13 cellular contexts compared by ENCODE assay signal in the genomic region with DNA sequence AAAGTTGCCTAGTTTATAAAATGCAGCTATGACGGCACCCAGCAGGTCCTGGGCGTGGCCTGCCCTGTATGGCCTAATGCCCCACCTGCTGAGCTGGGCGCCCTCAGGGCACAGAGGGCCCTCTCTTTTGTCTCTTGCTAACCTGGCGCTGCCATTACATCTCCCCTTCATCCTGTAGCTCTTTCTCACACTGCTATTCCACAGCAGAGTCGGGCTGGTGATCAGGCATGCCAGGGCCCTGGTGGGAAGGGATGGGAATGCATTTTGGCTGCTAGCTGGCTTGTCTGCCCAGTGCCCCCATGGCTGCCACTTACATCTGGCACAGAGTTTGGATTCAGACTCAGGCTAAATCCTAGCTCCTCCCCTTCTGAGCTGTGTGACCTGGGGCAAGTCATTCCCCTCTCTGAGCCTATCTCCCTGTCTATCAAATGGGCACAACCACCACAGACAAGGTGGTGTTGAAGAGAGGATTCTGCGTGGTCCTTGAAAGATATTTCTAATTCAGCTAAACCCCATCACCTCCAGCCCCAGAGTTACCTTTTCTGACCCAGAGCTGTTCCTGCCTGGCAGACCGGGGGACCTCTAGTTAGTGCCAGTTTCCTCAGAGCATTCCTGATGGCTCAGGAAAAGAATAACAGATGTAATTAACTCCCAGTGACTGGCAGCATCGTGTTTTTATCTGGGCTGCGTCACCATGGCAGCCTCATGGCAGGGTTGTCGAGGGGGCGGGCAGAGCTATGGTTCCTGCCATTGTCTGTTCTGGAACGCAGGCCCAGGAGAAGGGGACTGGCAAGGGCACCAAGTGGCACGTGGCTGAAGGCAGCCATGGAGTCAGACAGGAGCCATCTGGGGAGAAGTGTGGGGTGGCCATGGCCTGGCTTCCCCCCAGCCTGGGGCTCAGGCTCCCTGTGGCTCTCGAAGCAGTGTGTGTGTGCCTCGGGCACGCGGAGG. TPM values are rescaled to one million over a fixed set of nuclear protein-coding genes. Genes with fewer than 3 reads are reported as not detected.
DNase-seq lines count a peak whose midpoint lies in the region; ATAC-seq lines count a peak whose summit lies in the region.
"Had no signal": no experiment of that assay in that cellular context is flagged by ENCODE, and none has a peak within 500 bp of the region (broad histone marks: within the 10 kb centered on the region; RNA-seq: fewer than 3 reads in every experiment).

No MANE protein-coding gene starts in this region.

- H3K18ac ChIP-seq in neuronal stem cell (ENCODE audit: low read length): peak overlapping the region; percentile 2

- H2BK15ac ChIP-seq in neuronal stem cell (ENCODE audit: low read length): no peak overlapping the region

- H2AFZ ChIP-seq in neuronal stem cell (ENCODE audit: low read length): no peak overlapping the region

- H3K4me3 ChIP-seq in neuronal stem cell (ENCODE audit: low read length in 2 of 2): no peak overlapping the region

- no peak overlapping the region for H3K14ac ChIP-seq in neuronal stem cell (ENCODE audit: low read length)

- H3K4me2 ChIP-seq in neuronal stem cell (ENCODE audit: insufficient read depth, low read length, poor library complexity, severe bottlenecking): no peak overlapping the region

- H2AK5ac ChIP-seq in neuronal stem cell (ENCODE audit: low read depth, low read length): peak overlapping the region; percentile 89

- H2BK120ac ChIP-seq in neuronal stem cell (ENCODE audit: low read depth, low read length): no peak overlapping the region

- peak overlapping the region; percentile 38 for H3K23ac ChIP-seq in neuronal stem cell (ENCODE audit: low read depth, low read length, poor library complexity)

- peaks cover 25 to 29% of the 10 kb centered on the region in 2 donors for H3K4me1 ChIP-seq in neuronal stem cell (ENCODE audit: control insufficient read depth in 2 of 2, insufficient read depth in 1 of 2, low read depth in 1 of 2, low read length in 2 of 2)

- no peaks in the 10 kb centered on the region for H3K9me3 ChIP-seq in neuronal stem cell (replicated peaks in 1 of 2; ENCODE audit: control insufficient read depth in 2 of 2, insufficient read depth in 1 of 2, low read depth in 1 of 2, low read length in 2 of 2)

- H3K79me1 ChIP-seq in neuronal stem cell (ENCODE audit: low read depth, low read length): peaks cover 9% of the 10 kb centered on the region

- no CpG with 5 or more reads among the region's 17 CpGs for WGBS in neuronal stem cell (ENCODE audit: extremely low coverage in 2 of 2, insufficient read length in 2 of 2, insufficient replicate concordance in 1 of 2), 2 donors

- H4K8ac ChIP-seq in neuronal stem cell (ENCODE audit: low read depth, low read length): no peak overlapping the region

- DNase-seq in NCI-H2081 (lab: John Stamatoyannopoulos, UW) (peak; percentile 51 to 64), NCI-H2081 treated with DMSO at 0.1 percent for 48 hours (lab: John Stamatoyannopoulos, UW) (no peak), M059J (ENCODE audit: low read depth) (peak; percentile 38), caudate nucleus (lab: John Stamatoyannopoulos, UW) (peak in 42 of 61 donors; percentile 13 to 88 (median 56)), neuronal stem cell (ENCODE audit: low spot score) (no peak), ecto neural progenitor cell (ENCODE audit: low spot score) (no peak)
- DNase-seq: ACHN; effector CD4-positive, alpha-beta T cell; NCI-H2107; stimulated activated CD8-positive, alpha-beta memory T cell treated with anti-CD3 and anti-CD28 coated beads, Interleukin-4, amount 100 ng/mL, for 48 hours had no signal

- H3K9ac ChIP-seq in neuronal stem cell (ENCODE audit: low read depth, low read length, poor library complexity): peak overlapping the region; percentile 63

- H4K91ac ChIP-seq in neuronal stem cell (ENCODE audit: low read depth, low read length, poor library complexity): no peak overlapping the region

- peak overlapping the region; percentile 43 for H2BK12ac ChIP-seq in neuronal stem cell (ENCODE audit: low read length)

- H3K27ac ChIP-seq in caudate nucleus (ENCODE audit: low read depth, low read length): peak overlapping the region; percentile 63
- no peak overlapping the region for H3K27ac ChIP-seq in neuronal stem cell (replicated peaks; ENCODE audit: low read length)
- H3K27ac ChIP-seq: SK-N-MC had no signal

- no peak for ATAC-seq in GM21737 (IDR thresholded peaks at IDR 0.05; ENCODE audit: unreplicated experiment)
- ATAC-seq in GM18520 (IDR thresholded peaks at IDR 0.05; ENCODE audit: unreplicated experiment): no peak

- H2BK5ac ChIP-seq in neuronal stem cell (ENCODE audit: low read length): no peak overlapping the region

- H3K4ac ChIP-seq in neuronal stem cell (ENCODE audit: low read length): no peak overlapping the region

- H3K27me3 ChIP-seq in neuronal stem cell (ENCODE audit: control insufficient read depth in 3 of 3, insufficient read depth in 3 of 3, low read depth in 1 of 3, low read length in 3 of 3): peaks cover 0 to 2% (median 0%) of the 10 kb centered on the region in 3 experiments

- peaks cover 11 to 53% of the 10 kb centered on the region in 2 donors for H3K36me3 ChIP-seq in neuronal stem cell (replicated peaks in 1 of 2; ENCODE audit: control insufficient read depth in 2 of 2, insufficient read depth in 2 of 2, low read length in 2 of 2)

RNA-seq across cellular contexts. Expression of a gene that starts 6.3 kb away (rescaled TPM):
- 24.8 and 44.4 TPM in 2 replicates for total RNA-seq in M059J (2014; rRNA removed; shearing (Covaris generic))
- polyA plus RNA-seq in neuronal stem cell (2013, experiment 1 of 2): 26.8 TPM
- polyA plus RNA-seq in neuronal stem cell (2013, experiment 2 of 2): 26.8 TPM

RNA-seq across cellular contexts. Expression of a gene that starts 20.5 kb away (rescaled TPM):
- 73.0 and 121 TPM in 2 replicates for total RNA-seq in M059J (2014; rRNA removed; shearing (Covaris generic))
- 205 TPM for polyA plus RNA-seq in neuronal stem cell (2013, experiment 1 of 2)
- polyA plus RNA-seq in neuronal stem cell (2013, experiment 2 of 2): 197 TPM

RNA-seq across cellular contexts. Expression of a gene that starts 26.5 kb away (rescaled TPM):
- 20.2 and 37.3 TPM in 2 replicates for total RNA-seq in M059J (2014; rRNA removed; shearing (Covaris generic))
- polyA plus RNA-seq in neuronal stem cell (2013, experiment 1 of 2): 27.8 TPM
- polyA plus RNA-seq in neuronal stem cell (2013, experiment 2 of 2): 27.7 TPM

RNA-seq across cellular contexts. Expression of a gene that starts 43.6 kb away (rescaled TPM):
- 1.7 and 2.4 TPM in 2 replicates for total RNA-seq in M059J (2014; rRNA removed; shearing (Covaris generic))
- 2.1 TPM for polyA plus RNA-seq in neuronal stem cell (2013, experiment 1 of 2)
- polyA plus RNA-seq in neuronal stem cell (2013, experiment 2 of 2): 2.5 TPM

RNA-seq across cellular contexts. Expression of a gene that starts 44.4 kb away (rescaled TPM):
- 172 and 230 TPM in 2 replicates for total RNA-seq in M059J (2014; rRNA removed; shearing (Covaris generic))
- polyA plus RNA-seq in neuronal stem cell (2013, experiment 1 of 2): 206 TPM
- 193 TPM for polyA plus RNA-seq in neuronal stem cell (2013, experiment 2 of 2)

Comparison
In these comparisons a context has a peak if more than half of its experiments do, and no peak if none do; other contexts are left out.
1. DNase-seq: peak in NCI-H2081 (2 of 2), M059J (single experiment) and caudate nucleus (42 of 61); none in NCI-H2081 treated with DMSO at 0.1 percent for 48 hours (single experiment), neuronal stem cell (single experiment) and ecto neural progenitor cell (single experiment).